In genomic region chr5:139895046-139895445, GRCh38 we compare ENCODE assay signal across 27 cellular contexts.
"Had no signal": no experiment of that assay in that cellular context is flagged by ENCODE, and none has a peak within 500 bp of the region (broad histone marks: within the 10 kb centered on the region; RNA-seq: fewer than 3 reads in every experiment).

No MANE protein-coding gene starts in this region.

- H3K4me1 Mint-ChIP-seq: memory B cell; nephron progenitor cell; stimulated activated memory B cell treated with anti-CD40 and anti-IgM and Interleukin-4, amounts not matched to agents 10 μg/mL and 1 μg/mL and 100 μg/mL, for 72 hours had no signal

- H3K9me3 ChIP-seq: heart left ventricle, left lung, mucosa of descending colon, pancreas, prostate gland, sigmoid colon, testis, thyroid gland, transverse colon, upper lobe of left lung, uterus had no signal

- H3K4me3 ChIP-seq: heart left ventricle, left lung, lung, mucosa of descending colon, pancreas, prostate gland, sigmoid colon, testis, thyroid gland, transverse colon, upper lobe of left lung, uterus had no signal

- H3K27me3 ChIP-seq: heart left ventricle, left lung, pancreas, sigmoid colon, testis, thyroid gland, transverse colon, upper lobe of left lung, uterus had no signal

- H3K4me1 ChIP-seq: left lung, pancreas, prostate gland, thyroid gland, upper lobe of left lung, uterus had no signal

- H3K4me3 Mint-ChIP-seq: immature natural killer cell; memory B cell; naive thymus-derived CD4-positive, alpha-beta T cell; nephron progenitor cell; stimulated activated memory B cell treated with anti-CD40 and anti-IgM and Interleukin-4, amounts not matched to agents 10 μg/mL and 1 μg/mL and 100 μg/mL, for 72 hours had no signal

- H3K27ac ChIP-seq: left lung, pancreas, prostate gland, testis, thyroid gland, transverse colon, upper lobe of left lung, uterus had no signal

- H3K36me3 Mint-ChIP-seq: immature natural killer cell; memory B cell; naive thymus-derived CD4-positive, alpha-beta T cell; stimulated activated memory B cell treated with anti-CD40 and anti-IgM and Interleukin-4, amounts not matched to agents 10 μg/mL and 1 μg/mL and 100 μg/mL, for 72 hours had no signal

- DNase-seq: glutamatergic neuron; immature natural killer cell; kidney; left lung; mucosa of descending colon; naive thymus-derived CD4-positive, alpha-beta T cell; nephron progenitor cell; retina; small intestine; stimulated activated CD4-positive, alpha-beta T cell treated with anti-CD3 and anti-CD28 coated beads, Interleukin-1b, Interleukin-23, amount 100 ng/mL, for 48 hours; stimulated activated CD4-positive, alpha-beta T cell treated with anti-CD3 and anti-CD28 coated beads, Interleukin-2, amount 100 ng/mL, for 48 hours; stimulated activated CD4-positive, alpha-beta T cell treated with anti-CD3 and anti-CD28 coated beads, Interleukin-4, amount 100 ng/mL, for 4 hours; stimulated activated CD8-positive, alpha-beta memory T cell treated with anti-CD3 and anti-CD28 coated beads, Interleukin-4, amount 100 ng/mL, for 48 hours; stimulated activated naive CD4-positive, alpha-beta T cell treated with Interleukin-2 at 50 U/mL for 16 hours; thyroid gland; transverse colon; upper lobe of left lung; uterus had no signal

- H3K36me3 ChIP-seq: heart left ventricle, left lung, pancreas, prostate gland, sigmoid colon, thyroid gland, transverse colon, upper lobe of left lung, uterus had no signal

- H3K27ac Mint-ChIP-seq: immature natural killer cell; memory B cell; naive thymus-derived CD4-positive, alpha-beta T cell; nephron progenitor cell; stimulated activated memory B cell treated with anti-CD40 and anti-IgM and Interleukin-4, amounts not matched to agents 10 μg/mL and 1 μg/mL and 100 μg/mL, for 72 hours had no signal

- ATAC-seq: left colon; left lung; mucosa of descending colon; naive thymus-derived CD4-positive, alpha-beta T cell; stimulated activated memory B cell treated with anti-CD40 and anti-IgM and Interleukin-4, amounts not matched to agents 10 μg/mL and 1 μg/mL and 100 μg/mL, for 72 hours had no signal

- H3K9me3 Mint-ChIP-seq: immature natural killer cell; memory B cell; naive thymus-derived CD4-positive, alpha-beta T cell; nephron progenitor cell; stimulated activated memory B cell treated with anti-CD40 and anti-IgM and Interleukin-4, amounts not matched to agents 10 μg/mL and 1 μg/mL and 100 μg/mL, for 72 hours had no signal
